Comparison of ENCODE assay signal across 28 cellular contexts in the genomic region with DNA sequence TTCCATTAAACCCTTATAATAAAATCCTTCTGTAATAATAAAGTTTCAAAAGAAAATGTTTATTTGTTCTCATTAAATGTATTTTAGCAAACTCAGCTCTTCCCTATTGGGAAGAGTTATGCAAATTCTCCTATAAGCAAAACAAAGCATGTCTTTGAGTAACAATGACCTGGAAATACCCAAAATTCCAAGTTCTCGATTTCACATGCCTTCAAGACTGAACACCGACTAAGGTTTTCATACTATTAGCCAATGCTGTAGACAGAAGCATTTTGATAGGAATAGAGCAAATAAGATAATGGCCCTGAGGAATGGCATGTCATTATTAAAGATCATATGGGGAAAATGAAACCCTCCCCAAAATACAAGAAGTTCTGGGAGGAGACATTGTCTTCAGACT. TPM values are rescaled to one million over a fixed set of nuclear protein-coding genes. Genes with fewer than 3 reads are reported as not detected.
"Had no signal": no experiment of that assay in that cellular context is flagged by ENCODE, and none has a peak within 500 bp of the region (broad histone marks: within the 10 kb centered on the region; RNA-seq: fewer than 3 reads in every experiment).

No MANE protein-coding gene starts in this region.

- H3K4me3 ChIP-seq: SK-N-MC had no signal

- H3K27ac Mint-ChIP-seq: activated CD8-positive, alpha-beta T cell treated with anti-CD3 and anti-CD28 coated beads, Interleukin-2, amount 10 ng/mL, durations not matched to agents 7 days and 5 days; activated naive CD8-positive, alpha-beta T cell; brain; T-cell had no signal

- DNase-seq: activated CD4-positive, alpha-beta T cell treated with anti-CD3 and anti-CD28 coated beads for 48 hours; activated CD4-positive, alpha-beta T cell treated with anti-CD3 and anti-CD28 coated beads, Interleukin-2, amount 50 U/mL, for 4 hours; activated CD8-positive, alpha-beta memory T cell treated with anti-CD3 and anti-CD28 coated beads, Interleukin-2, amount 50 U/mL, for 48 hours; activated CD8-positive, alpha-beta T cell treated with anti-CD3 and anti-CD28 coated beads, Interleukin-2, amount 10 ng/mL, durations not matched to agents 7 days and 5 days; activated effector memory CD4-positive, alpha-beta T cell treated with Interleukin-2 at 50 U/mL for 16 hours; activated naive CD4-positive, alpha-beta T cell treated with Interleukin-2 at 50 U/mL for 16 hours; activated T-cell treated with anti-CD3 and anti-CD28 coated beads, Interleukin-2, amount 50 U/mL, for 1 hour; amygdala; MM.1S; NCI-H1105; NCI-H1436; NCI-H1694 treated with DMSO at 0.1 percent for 48 hours; NCI-H2029 treated with DMSO at 0.1 percent for 48 hours; NCI-H345; NCI-H510A; NCI-H526 treated with DMSO at 0.1 percent for 48 hours; OCI-M1; RPMI8226; T-cell; WERI-Rb-1 had no signal

- H3K36me3 ChIP-seq: WERI-Rb-1 had no signal

- H3K36me3 Mint-ChIP-seq: activated naive CD8-positive, alpha-beta T cell; brain; T-cell had no signal

- H3K27ac ChIP-seq: SK-N-MC, WERI-Rb-1 had no signal

- H3K4me1 Mint-ChIP-seq: brain had no signal

- H3K4me3 Mint-ChIP-seq: activated CD8-positive, alpha-beta T cell treated with anti-CD3 and anti-CD28 coated beads, Interleukin-2, amount 10 ng/mL, durations not matched to agents 7 days and 5 days; activated naive CD8-positive, alpha-beta T cell; brain; T-cell had no signal

- H3K9me3 Mint-ChIP-seq: brain, T-cell had no signal

- ATAC-seq: activated CD4-positive, CD25-positive, alpha-beta regulatory T cell treated with anti-CD3 and anti-CD28 coated beads, Interleukin-2, amount 50 U/mL, for 24 hours; activated CD8-positive, alpha-beta T cell treated with anti-CD3 and anti-CD28 coated beads, Interleukin-2, amount 10 ng/mL, durations not matched to agents 7 days and 5 days; Panc1; Right ventricle myocardium inferior; T-cell had no signal

RNA-seq across cellular contexts. Expression of a gene that starts 3.8 kb away (rescaled TPM):
- total RNA-seq: activated CD8-positive, alpha-beta T cell treated with anti-CD3 and anti-CD28 coated beads, Interleukin-2, amount 10 ng/mL, durations not matched to agents 7 days and 5 days; astrocyte; Right ventricle myocardium inferior; T-cell; T-helper 2 cell treated with Interferon-gamma antibody and Interleukin-4, amounts not matched to agents 100 ng/mL and 5 ng/mL, for 36 hours had no signal

RNA-seq across cellular contexts. Expression of a gene that starts 54.3 kb away (rescaled TPM):
- total RNA-seq: activated CD8-positive, alpha-beta T cell treated with anti-CD3 and anti-CD28 coated beads, Interleukin-2, amount 10 ng/mL, durations not matched to agents 7 days and 5 days; astrocyte; Right ventricle myocardium inferior; T-cell; T-helper 2 cell treated with Interferon-gamma antibody and Interleukin-4, amounts not matched to agents 100 ng/mL and 5 ng/mL, for 36 hours had no signal
